8 cellular contexts compared by ENCODE assay signal in genomic region chr22:38177926-38178604, GRCh38. TPM values are rescaled to one million over a fixed set of nuclear protein-coding genes. Genes with fewer than 3 reads are reported as not detected.
DNase-seq lines count a peak whose midpoint lies in the region; ATAC-seq and TF ChIP-seq lines count a peak whose summit lies in the region.

No MANE protein-coding gene starts in this region.

- intact Hi-C loops in sigmoid colon (cut with DNase I) = loop anchor here (2.0 kb wide), 1 partner anchor 107 kb away; no protein-coding TSS in a partner anchor

- H3K4me3 Mint-ChIP-seq in activated naive CD8-positive, alpha-beta T cell treated with anti-CD3 and anti-CD28 coated beads for 36 hours = no peak overlapping the region

- H3K4me3 ChIP-seq in right atrium auricular region (no peak overlapping the region), sigmoid colon (no peak overlapping the region)

- DNase-seq in AG08396 (ENCODE audit: low spot score) = peak; percentile 73
- DNase-seq in HT1080 (ENCODE audit: low read depth) = peak; percentile 81
- DNase-seq in activated naive CD8-positive, alpha-beta T cell treated with anti-CD3 and anti-CD28 coated beads for 36 hours = no peak
- peak; percentile 73 for DNase-seq in right atrium auricular region (ENCODE audit: low spot score)
- DNase-seq in sigmoid colon = peak; percentile 82
- no peak for DNase-seq in ureter (ENCODE audit: low spot score)

- peak overlapping the region; percentile 23 for H3K27ac Mint-ChIP-seq in activated naive CD8-positive, alpha-beta T cell treated with anti-CD3 and anti-CD28 coated beads for 36 hours

- H3K27me3 ChIP-seq in right atrium auricular region (no peaks in the 10 kb centered on the region), sigmoid colon (no peaks in the 10 kb centered on the region)

- peaks cover 5% of the 10 kb centered on the region for H3K36me3 Mint-ChIP-seq in activated naive CD8-positive, alpha-beta T cell treated with anti-CD3 and anti-CD28 coated beads for 36 hours

- H3K4me1 Mint-ChIP-seq in activated naive CD8-positive, alpha-beta T cell treated with anti-CD3 and anti-CD28 coated beads for 36 hours = peaks cover 51% of the 10 kb centered on the region

- TF ChIP-seq CTCF in right atrium auricular region (IDR thresholded peaks at IDR 0.05) (no peak), sigmoid colon (IDR thresholded peaks at IDR 0.05) (no peak)

- ATAC-seq in GM21529 (IDR thresholded peaks at IDR 0.05; ENCODE audit: unreplicated experiment) = no peak
- no peak for ATAC-seq in HG02610 (IDR thresholded peaks at IDR 0.05; ENCODE audit: unreplicated experiment)

- H3K36me3 ChIP-seq in right atrium auricular region = no peaks in the 10 kb centered on the region
- no peaks in the 10 kb centered on the region for H3K36me3 ChIP-seq in sigmoid colon

- H3K9me3 ChIP-seq in right atrium auricular region (no peaks in the 10 kb centered on the region), sigmoid colon (no peaks in the 10 kb centered on the region)

- WGBS in sigmoid colon, 2 donors = 36 to 64% methylated on average over 15 of the region's 15 CpGs

- no peaks in the 10 kb centered on the region for H3K9me3 Mint-ChIP-seq in activated naive CD8-positive, alpha-beta T cell treated with anti-CD3 and anti-CD28 coated beads for 36 hours

- no peak for TF ChIP-seq POLR2A in sigmoid colon (IDR thresholded peaks at IDR 0.05)

- H3K27ac ChIP-seq in right atrium auricular region (peak overlapping the region; percentile 83 to 97), sigmoid colon (peak overlapping the region; percentile 76 to 87 (median 78))

- peak in 1 of 4 donors; percentile 83 for TF ChIP-seq EP300 in sigmoid colon (IDR thresholded peaks at IDR 0.05)

- no peaks in the 10 kb centered on the region for H3K27me3 Mint-ChIP-seq in activated naive CD8-positive, alpha-beta T cell treated with anti-CD3 and anti-CD28 coated beads for 36 hours

- H3K4me1 ChIP-seq in right atrium auricular region = peaks cover 0 to 53% of the 10 kb centered on the region in 2 donors
- H3K4me1 ChIP-seq in sigmoid colon = peaks cover 0 to 42% (median 29%) of the 10 kb centered on the region in 4 donors

RNA-seq across cellular contexts. Expression of gene PLA2G6, which starts 3.6 kb away (rescaled TPM):
- total RNA-seq in HT1080 (2014; rRNA removed; shearing (Covaris generic)) = 2.9 and 3.3 TPM in 2 replicates
- polyA plus RNA-seq in HT1080 (2015; cell fraction: cytosol; rRNA removed) = 4.1 and 4.4 TPM in 2 replicates
- 57.8 and 68.2 TPM in 2 replicates for polyA plus RNA-seq in HT1080 (2015; cell fraction: nucleus; rRNA removed)
- 10 to 100 TPM; 31.5 to 32.2 TPM for total RNA-seq in activated naive CD8-positive, alpha-beta T cell treated with anti-CD3 and anti-CD28 coated beads for 36 hours
- total RNA-seq in right atrium auricular region (10 to 100 TPM in 1 of 2 donors, 1 to 10 TPM in 1; 9.0 to 15.6 TPM), sigmoid colon (10 to 100 TPM; 10.7 to 36.2 (median 26.5) TPM), ureter (56.4 TPM)
- 10 to 100 TPM in 1 of 3 donors, 1 to 10 TPM in 2; 6.6 to 21.1 (median 8.6) TPM for polyA plus RNA-seq in sigmoid colon

RNA-seq across cellular contexts. Expression of gene MAFF, which starts 23.7 kb away (rescaled TPM):
- 15.0 and 18.9 TPM in 2 replicates for total RNA-seq in HT1080 (2014; rRNA removed; shearing (Covaris generic))
- polyA plus RNA-seq in HT1080 (2015; cell fraction: cytosol; rRNA removed) = 39.0 and 48.0 TPM in 2 replicates
- 34.1 and 40.5 TPM in 2 replicates for polyA plus RNA-seq in HT1080 (2015; cell fraction: nucleus; rRNA removed)
- 1 to 10 TPM; 8.5 to 8.6 TPM for total RNA-seq in activated naive CD8-positive, alpha-beta T cell treated with anti-CD3 and anti-CD28 coated beads for 36 hours
- total RNA-seq in right atrium auricular region = 10 to 100 TPM; 24.8 to 43.5 TPM
- 100 to 1,000 TPM in 1 of 4 donors, 10 to 100 TPM in 3; 15.3 to 104 (median 26.1) TPM for total RNA-seq in sigmoid colon
- 10 to 100 TPM; 18.5 to 41.4 (median 35.4) TPM for polyA plus RNA-seq in sigmoid colon
- total RNA-seq in ureter = 27.0 TPM

Comparison
In these comparisons a context has a peak if more than half of its experiments do, and no peak if none do; other contexts are left out.
1. DNase-seq: peak in AG08396 (single experiment), HT1080 (single experiment), right atrium auricular region (single experiment) and sigmoid colon (single experiment); none in activated naive CD8-positive, alpha-beta T cell treated with anti-CD3 and anti-CD28 coated beads for 36 hours (single experiment) and ureter (single experiment).